ENCODE assay signal across 1 cellular context in the genomic region with DNA sequence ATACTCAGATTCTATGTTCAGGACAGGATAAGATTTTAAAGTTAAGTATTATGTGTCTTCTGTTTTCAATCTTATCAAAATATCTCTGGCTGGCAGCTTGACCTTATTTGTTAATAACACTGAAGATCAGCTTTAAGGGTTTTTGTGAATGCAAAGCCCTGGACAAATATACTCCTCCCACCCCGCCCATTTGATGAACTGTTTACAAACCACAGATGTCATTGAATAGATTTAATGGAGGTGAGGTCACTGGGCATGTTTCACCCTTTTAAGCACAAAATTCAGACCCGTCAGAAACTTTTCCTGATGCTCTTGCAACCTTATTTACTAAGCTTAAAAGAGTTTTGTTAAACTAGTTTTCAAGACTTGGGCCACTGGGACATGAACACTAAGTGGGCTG.
TF ChIP-seq lines count a peak whose summit lies in the region.

No MANE protein-coding gene starts in this region.

TF ChIP-seq in K562, 482 proteins besides CTCF, POLR2A, EP300 and RAD21 (continued from another document):
- TF ChIP-seq RERE (CRISPR knock-in tag; IDR thresholded peaks at IDR 0.05; ENCODE audit: borderline replicate concordance) (no peak), ATF1 (CRISPR knock-in tag; IDR thresholded peaks at IDR 0.05) (no peak), ATF1 (tag; IDR thresholded peaks at IDR 0.05) (no peak), MEIS2 (IDR thresholded peaks at IDR 0.05; ENCODE audit: partially characterized antibody) (peak; percentile 72)
- TF ChIP-seq, protein P1, sequence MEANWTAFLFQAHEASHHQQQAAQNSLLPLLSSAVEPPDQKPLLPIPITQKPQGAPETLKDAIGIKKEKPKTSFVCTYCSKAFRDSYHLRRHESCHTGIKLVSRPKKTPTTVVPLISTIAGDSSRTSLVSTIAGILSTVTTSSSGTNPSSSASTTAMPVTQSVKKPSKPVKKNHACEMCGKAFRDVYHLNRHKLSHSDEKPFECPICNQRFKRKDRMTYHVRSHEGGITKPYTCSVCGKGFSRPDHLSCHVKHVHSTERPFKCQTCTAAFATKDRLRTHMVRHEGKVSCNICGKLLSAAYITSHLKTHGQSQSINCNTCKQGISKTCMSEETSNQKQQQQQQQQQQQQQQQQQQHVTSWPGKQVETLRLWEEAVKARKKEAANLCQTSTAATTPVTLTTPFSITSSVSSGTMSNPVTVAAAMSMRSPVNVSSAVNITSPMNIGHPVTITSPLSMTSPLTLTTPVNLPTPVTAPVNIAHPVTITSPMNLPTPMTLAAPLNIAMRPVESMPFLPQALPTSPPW (CRISPR knock-in tag; IDR thresholded peaks at IDR 0.05) = 0 out of 2 replicates have a peak, but pooled peaks have one; percentile 10
